In the genomic region with DNA sequence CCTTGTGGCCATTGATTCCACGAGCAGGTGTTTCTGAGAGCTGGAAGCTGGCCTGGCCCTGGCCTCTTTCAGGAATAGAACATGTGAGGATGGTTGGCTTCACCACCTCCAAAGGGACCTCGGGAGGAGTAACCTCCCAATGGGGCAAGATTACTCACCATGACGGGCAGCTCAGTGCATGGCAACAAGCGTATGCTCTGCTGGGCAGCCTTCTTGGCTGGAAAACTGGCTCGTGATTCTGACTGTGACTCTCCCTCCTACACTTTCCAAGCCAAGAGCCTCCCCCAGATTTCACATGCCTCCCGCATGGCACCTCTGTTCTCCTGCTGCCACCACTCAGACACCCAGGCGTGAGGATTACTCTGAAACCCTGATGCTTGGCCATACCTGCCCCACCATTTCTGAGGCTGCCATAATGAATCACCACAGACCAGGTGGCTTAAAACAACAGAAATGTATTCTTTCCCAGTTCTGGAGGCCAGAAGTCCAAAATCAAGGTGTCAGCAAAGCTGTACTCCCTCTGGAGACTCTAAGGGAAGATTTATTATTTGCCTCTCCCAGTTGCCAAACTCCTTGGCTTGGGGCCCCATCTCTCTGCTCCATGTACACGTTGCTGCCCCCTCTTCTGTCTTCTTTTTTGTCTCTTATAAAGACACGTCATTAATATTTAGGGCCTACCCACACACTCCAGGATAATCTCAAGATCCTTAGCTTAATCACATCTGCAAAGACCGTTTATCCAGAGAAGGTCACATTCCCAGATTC, we compare ENCODE assay signal across 9 cellular contexts.
DNase-seq lines count a peak whose midpoint lies in the region; ATAC-seq and TF ChIP-seq lines count a peak whose summit lies in the region.
"Had no signal": no experiment of that assay in that cellular context is flagged by ENCODE, and none has a peak within 500 bp of the region (broad histone marks: within the 10 kb centered on the region; RNA-seq: fewer than 3 reads in every experiment).

No MANE protein-coding gene starts in this region.

- H3K4me3 Mint-ChIP-seq in activated T-helper 2 cell treated with anti-CD3 and anti-CD28 coated beads, Interferon-gamma antibody, Interleukin-2, Interleukin-4, amounts not matched to agents 10 μg/mL and 5 μg/mL and 100 μg/mL, durations not matched to agents 14 hours and 24 hours and 36 hours (ENCODE audit: low read depth) = no peak overlapping the region
- H3K4me3 Mint-ChIP-seq in stimulated activated naive CD8-positive, alpha-beta T cell treated with anti-CD3 and anti-CD28 coated beads, Interleukin-15, amount 100 ng/mL, for 72 hours = peak overlapping the region; percentile 5 to 52

- no peaks in the 10 kb centered on the region for H3K9me2 ChIP-seq in HCT116 (ENCODE audit: insufficient read depth)

- no peak overlapping the region for H2AFZ ChIP-seq in HCT116 (ENCODE audit: low read depth, low read length, poor library complexity, severe bottlenecking)

- H3K9ac ChIP-seq in HCT116 (ENCODE audit: low read length) = peak overlapping the region; percentile 56

- intact Hi-C loops in HCT116 (cut with micrococcal nuclease) = loop anchor here (5.0 kb wide), 1 partner anchor 290 kb away; no protein-coding TSS in a partner anchor
- intact Hi-C loops in activated T-helper 2 cell treated with anti-CD3 and anti-CD28 coated beads, Interferon-gamma antibody, Interleukin-2, Interleukin-4, amounts not matched to agents 10 μg/mL and 5 μg/mL and 100 μg/mL, durations not matched to agents 14 hours and 24 hours and 36 hours (cut with micrococcal nuclease) = loop anchor here (5.0 kb wide), 2 partner anchors 175 to 290 kb away; no protein-coding TSS in a partner anchor
- intact Hi-C loops in heart left ventricle (cut with DNase I) = loop anchor here in 4 of 10 donors (5.0 to 10.0 kb wide), 5 partner anchors 182 to 290 kb away; a partner anchor contains a TSS

- TF ChIP-seq CTCF in HCT116 (IDR thresholded peaks at IDR 0.05 in 2 of 3, conservative IDR thresholded peaks at IDR 0.05 in 1 of 3; ENCODE audit: borderline replicate concordance in 1 of 3, insufficient read depth in 1 of 3, low read depth in 2 of 3, low read length in 2 of 3) (no peak), heart left ventricle (IDR thresholded peaks at IDR 0.05) (no peak)

- ATAC-seq in HCT116 = 0 out of 2 replicates have a peak, but pooled peaks have one; percentile 9
- peak; percentile 61 to 79 (median 71) for ATAC-seq in heart left ventricle
- no peak for ATAC-seq in stimulated activated naive CD8-positive, alpha-beta T cell treated with anti-CD3 and anti-CD28 coated beads, Interleukin-15, amount 100 ng/mL, for 72 hours
- ATAC-seq in GM18498 (IDR thresholded peaks at IDR 0.05; ENCODE audit: unreplicated experiment) = no peak
- no peak for ATAC-seq in GM19395 (IDR thresholded peaks at IDR 0.05; ENCODE audit: unreplicated experiment)
- no peak for ATAC-seq in HG03045 (IDR thresholded peaks at IDR 0.05; ENCODE audit: unreplicated experiment)

- H3K4me1 Mint-ChIP-seq in activated T-helper 2 cell treated with anti-CD3 and anti-CD28 coated beads, Interferon-gamma antibody, Interleukin-2, Interleukin-4, amounts not matched to agents 10 μg/mL and 5 μg/mL and 100 μg/mL, durations not matched to agents 14 hours and 24 hours and 36 hours (ENCODE audit: low read depth) = peaks cover 59% of the 10 kb centered on the region
- H3K4me1 Mint-ChIP-seq in stimulated activated naive CD8-positive, alpha-beta T cell treated with anti-CD3 and anti-CD28 coated beads, Interleukin-15, amount 100 ng/mL, for 72 hours = peaks cover 64% of the 10 kb centered on the region

- H3K27me3 Mint-ChIP-seq in activated T-helper 2 cell treated with anti-CD3 and anti-CD28 coated beads, Interferon-gamma antibody, Interleukin-2, Interleukin-4, amounts not matched to agents 10 μg/mL and 5 μg/mL and 100 μg/mL, durations not matched to agents 14 hours and 24 hours and 36 hours (ENCODE audit: low read depth) = no peaks in the 10 kb centered on the region
- H3K27me3 Mint-ChIP-seq in stimulated activated naive CD8-positive, alpha-beta T cell treated with anti-CD3 and anti-CD28 coated beads, Interleukin-15, amount 100 ng/mL, for 72 hours = no peaks in the 10 kb centered on the region

- no TSS peak for BruUV-seq in HCT116 (replicated peaks; lab: Mats Ljungman, UMichigan)

- H3K27ac ChIP-seq in HCT116 (ENCODE audit: low read depth, low read length) (peak overlapping the region; percentile 74), heart left ventricle (peak overlapping the region in 11 of 12 donors; percentile 42 to 89 (median 71))

- no peak for TF ChIP-seq POLR2A in HCT116 (IDR thresholded peaks at IDR 0.05; ENCODE audit: borderline replicate concordance, extremely low read depth, insufficient read depth, insufficient read length)
- no peak for TF ChIP-seq POLR2A in heart left ventricle (IDR thresholded peaks at IDR 0.05)

- RAD21 ChIA-PET in HCT116 (lab: Charles Lee; ENCODE audit: low non-redundant PET in 1 of 2, low total read pairs in 2 of 2, uncharacterized antibody in 2 of 2, unreplicated experiment in 2 of 2) = no interaction called here

- POLR2A ChIA-PET in HCT116 (lab: Charles Lee) = interaction anchor here (0.6 to 0.9 kb wide), 2 partner anchors 69 to 871 kb away, joined by 3 to 4 read pairs; no protein-coding TSS in a partner anchor

- H3K4me2 ChIP-seq in HCT116 (ENCODE audit: low read length) = peak overlapping the region; percentile 76

- H3K27ac Mint-ChIP-seq in activated T-helper 2 cell treated with anti-CD3 and anti-CD28 coated beads, Interferon-gamma antibody, Interleukin-2, Interleukin-4, amounts not matched to agents 10 μg/mL and 5 μg/mL and 100 μg/mL, durations not matched to agents 14 hours and 24 hours and 36 hours = peak overlapping the region; percentile 43
- peak overlapping the region; percentile 71 to 90 for H3K27ac Mint-ChIP-seq in stimulated activated naive CD8-positive, alpha-beta T cell treated with anti-CD3 and anti-CD28 coated beads, Interleukin-15, amount 100 ng/mL, for 72 hours

- H3K36me3 Mint-ChIP-seq in activated T-helper 2 cell treated with anti-CD3 and anti-CD28 coated beads, Interferon-gamma antibody, Interleukin-2, Interleukin-4, amounts not matched to agents 10 μg/mL and 5 μg/mL and 100 μg/mL, durations not matched to agents 14 hours and 24 hours and 36 hours (ENCODE audit: low read depth) = peaks cover 17% of the 10 kb centered on the region

- H3K4me1 ChIP-seq in HCT116 (ENCODE audit: control insufficient read depth in 1 of 2, insufficient read depth in 2 of 2, low read length in 2 of 2) = peaks cover 46 to 59% of the 10 kb centered on the region in 2 experiments
- H3K4me1 ChIP-seq in heart left ventricle = peaks cover 3 to 76% (median 55%) of the 10 kb centered on the region in 12 donors

- H3K4me3 ChIP-seq in HCT116 (replicated peaks in 1 of 2; ENCODE audit: low read depth in 1 of 2, low read length in 2 of 2) (peak overlapping the region in 1 of 2 experiments; percentile 47; a peak in 2 of 4 replicates), heart left ventricle (no peak overlapping the region)

- CTCF ChIA-PET in HCT116 (lab: Charles Lee) = interaction anchor here (0.6 to 1.0 kb wide), 2 partner anchors 12 to 291 kb away, joined by 3 read pairs; no protein-coding TSS in a partner anchor

- no peaks in the 10 kb centered on the region for H3K9me3 Mint-ChIP-seq in activated T-helper 2 cell treated with anti-CD3 and anti-CD28 coated beads, Interferon-gamma antibody, Interleukin-2, Interleukin-4, amounts not matched to agents 10 μg/mL and 5 μg/mL and 100 μg/mL, durations not matched to agents 14 hours and 24 hours and 36 hours
- H3K9me3 Mint-ChIP-seq in stimulated activated naive CD8-positive, alpha-beta T cell treated with anti-CD3 and anti-CD28 coated beads, Interleukin-15, amount 100 ng/mL, for 72 hours = no peaks in the 10 kb centered on the region

- no peak for DNase-seq in HCT116 (ENCODE audit: low read depth, low spot score)
- DNase-seq in activated T-helper 2 cell treated with anti-CD3 and anti-CD28 coated beads, Interferon-gamma antibody, Interleukin-2, Interleukin-4, amounts not matched to agents 10 μg/mL and 5 μg/mL and 100 μg/mL, durations not matched to agents 14 hours and 24 hours and 36 hours (ENCODE audit: low spot score) = no peak
- DNase-seq in heart left ventricle = peak; percentile 49 to 83 (median 70)
- no peak for DNase-seq in stimulated activated naive CD8-positive, alpha-beta T cell treated with anti-CD3 and anti-CD28 coated beads, Interleukin-15, amount 100 ng/mL, for 72 hours
- no peak for DNase-seq in GM19238 (ENCODE audit: insufficient read length, low spot score)
- DNase-seq: NCI-H1930 had no signal

- WGBS in heart left ventricle, 4 donors = 59 to 68% (median 65%) methylated on average over 10 of the region's 10 CpGs

- H3K36me3 ChIP-seq in HCT116 (ENCODE audit: control insufficient read depth in 1 of 2, insufficient read depth in 2 of 2, low read length in 2 of 2) (no peaks in the 10 kb centered on the region), heart left ventricle (no peaks in the 10 kb centered on the region)

- H3K27me3 ChIP-seq in HCT116 (ENCODE audit: insufficient read depth, low read length) (no peaks in the 10 kb centered on the region), heart left ventricle (no peaks in the 10 kb centered on the region)

- no peak for TF ChIP-seq RAD21 in HCT116 (IDR thresholded peaks at IDR 0.05; ENCODE audit: low read depth)

- no peaks in the 10 kb centered on the region for H3K79me2 ChIP-seq in HCT116 (ENCODE audit: insufficient read depth, low read length)

- H3K9me3 ChIP-seq in HCT116 (ENCODE audit: control insufficient read depth in 1 of 2, insufficient read depth in 1 of 2, low read depth in 1 of 2, low read length in 2 of 2) (no peaks in the 10 kb centered on the region), heart left ventricle (no peaks in the 10 kb centered on the region)

- no peaks in the 10 kb centered on the region for H4K20me1 ChIP-seq in HCT116 (ENCODE audit: insufficient read depth)

TF ChIP-seq in HCT116, 20 proteins besides CTCF, POLR2A, EP300 and RAD21:
- no peak for TF ChIP-seq ZNF274 (IDR thresholded peaks at IDR 0.05; ENCODE audit: low read depth, low read length)
- TF ChIP-seq, protein P1, sequence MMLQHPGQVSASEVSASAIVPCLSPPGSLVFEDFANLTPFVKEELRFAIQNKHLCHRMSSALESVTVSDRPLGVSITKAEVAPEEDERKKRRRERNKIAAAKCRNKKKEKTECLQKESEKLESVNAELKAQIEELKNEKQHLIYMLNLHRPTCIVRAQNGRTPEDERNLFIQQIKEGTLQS (IDR thresholded peaks at IDR 0.05) = no peak
- no peak for TF ChIP-seq ELF1 (IDR thresholded peaks at IDR 0.05; ENCODE audit: borderline replicate concordance, low read depth)

Comparison
In these comparisons a context has a peak if more than half of its experiments do, and no peak if none do; other contexts are left out.
1. ATAC-seq: peak in HCT116 (single experiment) and heart left ventricle (4 of 4); none in stimulated activated naive CD8-positive, alpha-beta T cell treated with anti-CD3 and anti-CD28 coated beads, Interleukin-15, amount 100 ng/mL, for 72 hours (single experiment), GM18498 (single experiment), GM19395 (single experiment) and HG03045 (single experiment).
2. DNase-seq: peak in heart left ventricle (5 of 5); none in HCT116 (single experiment), activated T-helper 2 cell treated with anti-CD3 and anti-CD28 coated beads, Interferon-gamma antibody, Interleukin-2, Interleukin-4, amounts not matched to agents 10 μg/mL and 5 μg/mL and 100 μg/mL, durations not matched to agents 14 hours and 24 hours and 36 hours (single experiment), stimulated activated naive CD8-positive, alpha-beta T cell treated with anti-CD3 and anti-CD28 coated beads, Interleukin-15, amount 100 ng/mL, for 72 hours (0 of 2) and GM19238 (single experiment).